ENCODE assay signal across 17 cellular contexts in genomic region chr1:233081686-233082085, GRCh38.
DNase-seq lines count a peak whose midpoint lies in the region; ATAC-seq and TF ChIP-seq lines count a peak whose summit lies in the region.
"Had no signal": no experiment of that assay in that cellular context is flagged by ENCODE, and none has a peak within 500 bp of the region (broad histone marks: within the 10 kb centered on the region; RNA-seq: fewer than 3 reads in every experiment).

No MANE protein-coding gene starts in this region.

- no peaks in the 10 kb centered on the region for H3K36me3 ChIP-seq in DND-41 (ENCODE audit: insufficient read depth, low read length)
- H3K36me3 ChIP-seq in CD8-positive, alpha-beta memory T cell (ENCODE audit: insufficient read depth, low read length), result no peaks in the 10 kb centered on the region
- H3K36me3 ChIP-seq: neural progenitor cell had no signal

- no peak overlapping the region for H3K4me3 Mint-ChIP-seq in CD8-positive, alpha-beta memory T cell
- H3K4me3 Mint-ChIP-seq: H9, neural progenitor cell had no signal

- ATAC-seq in DND-41 (ENCODE audit: insufficient read depth, low read depth), result 0 out of 3 replicates have a peak, but pooled peaks have one; percentile 35
- ATAC-seq: left cardiac atrium had no signal

- no peak overlapping the region for H3K27ac ChIP-seq in DND-41 (ENCODE audit: low read length)
- no peak overlapping the region for H3K27ac ChIP-seq in CD8-positive, alpha-beta memory T cell (ENCODE audit: low read depth, low read length)
- H3K27ac ChIP-seq: neural progenitor cell had no signal

- H3K36me3 Mint-ChIP-seq in CD8-positive, alpha-beta memory T cell, result peaks cover 14 to 60% (median 22%) of the 10 kb centered on the region in 3 donors

- H3K4me2 ChIP-seq in DND-41 (ENCODE audit: insufficient read depth, low read length), result no peak overlapping the region
- H3K4me2 ChIP-seq: neural progenitor cell had no signal

- peak overlapping the region in 1 of 8 donors; percentile 27 for H3K27ac Mint-ChIP-seq in CD8-positive, alpha-beta memory T cell
- H3K27ac Mint-ChIP-seq: H9, neural progenitor cell had no signal

- no peaks in the 10 kb centered on the region for H3K27me3 ChIP-seq in DND-41 (ENCODE audit: insufficient read depth, low read length, poor library complexity)
- H3K27me3 ChIP-seq in CD8-positive, alpha-beta memory T cell (ENCODE audit: insufficient read depth, low read length, poor library complexity, severe bottlenecking), result no peaks in the 10 kb centered on the region
- H3K27me3 ChIP-seq: neural progenitor cell had no signal

- DNase-seq in DND-41, result no peak
- DNase-seq in MV-4-11 (lab: John Stamatoyannopoulos, UW), result peak; percentile 54
- peak; percentile 21 for DNase-seq in dermis blood vessel endothelial cell
- DNase-seq in myocyte (ENCODE audit: low read depth), result peak; percentile 92
- no peak for DNase-seq in CD8-positive, alpha-beta memory T cell
- DNase-seq in amygdala (lab: John Stamatoyannopoulos, UW), result no peak
- DNase-seq in Ammon's horn (ENCODE audit: low spot score), result no peak
- DNase-seq in NCI-H2081 (lab: John Stamatoyannopoulos, UW), result no peak
- DNase-seq: amniotic stem cell; C1 segment of cervical spinal cord; effector CD4-positive, alpha-beta T cell; H9; left cardiac atrium; NCI-H1092 treated with DMSO at 0.1 percent for 48 hours; NCI-H524; small intestine had no signal

- H3K4me1 Mint-ChIP-seq in CD8-positive, alpha-beta memory T cell, result no peaks in the 10 kb centered on the region

- H4K20me1 ChIP-seq in DND-41 (ENCODE audit: insufficient read depth, low read length), result no peaks in the 10 kb centered on the region

- H3K4me1 ChIP-seq in DND-41 (ENCODE audit: insufficient read depth, low read length), result no peaks in the 10 kb centered on the region
- no peaks in the 10 kb centered on the region for H3K4me1 ChIP-seq in CD8-positive, alpha-beta memory T cell (ENCODE audit: insufficient read depth, low read length)

- POLR2A ChIA-PET in CD8-positive, alpha-beta memory T cell (lab: Charles Lee), result no interaction called here

- CTCF ChIA-PET in CD8-positive, alpha-beta memory T cell (lab: Charles Lee), result no interaction called here

- no peaks in the 10 kb centered on the region for H3K79me2 ChIP-seq in DND-41 (ENCODE audit: insufficient read depth, low read length)

- no peak overlapping the region for H3K9ac ChIP-seq in DND-41 (ENCODE audit: low read depth, low read length)
- H3K9ac ChIP-seq: neural progenitor cell had no signal

- no peak overlapping the region for H3K4me3 ChIP-seq in DND-41 (ENCODE audit: low read depth in 1 of 2, low read length in 2 of 2)
- no peak overlapping the region for H3K4me3 ChIP-seq in CD8-positive, alpha-beta memory T cell (ENCODE audit: low read length)
- H3K4me3 ChIP-seq: neural progenitor cell had no signal

- no peaks in the 10 kb centered on the region for H3K9me3 Mint-ChIP-seq in CD8-positive, alpha-beta memory T cell
- H3K9me3 Mint-ChIP-seq: H9, neural progenitor cell had no signal

- TF ChIP-seq CTCF in DND-41 (IDR thresholded peaks at IDR 0.05; ENCODE audit: borderline replicate concordance, extremely low read depth, low read length, poor library complexity, severe bottlenecking), result no peak

- H3K9me3 ChIP-seq in DND-41 (ENCODE audit: insufficient read depth, low read length, severe bottlenecking), result no peaks in the 10 kb centered on the region
- H3K9me3 ChIP-seq in CD8-positive, alpha-beta memory T cell (ENCODE audit: low read length), result no peaks in the 10 kb centered on the region

- no peaks in the 10 kb centered on the region for H3K27me3 Mint-ChIP-seq in CD8-positive, alpha-beta memory T cell

- no peak overlapping the region for H2AFZ ChIP-seq in DND-41 (ENCODE audit: low read depth, low read length)
- H2AFZ ChIP-seq: neural progenitor cell had no signal

Comparison
In these comparisons a context has a peak if more than half of its experiments do, and no peak if none do; other contexts are left out.
1. DNase-seq: peak in MV-4-11 (single experiment), dermis blood vessel endothelial cell (single experiment) and myocyte (single experiment); none in DND-41 (single experiment), CD8-positive, alpha-beta memory T cell (0 of 5), amygdala (0 of 56), Ammon's horn (single experiment) and NCI-H2081 (0 of 2).